ENCODE assay signal across 11 cellular contexts in genomic region chr6:29345380-29345779, GRCh38. TPM values are rescaled to one million over a fixed set of nuclear protein-coding genes. Genes with fewer than 3 reads are reported as not detected.
"Had no signal": no experiment of that assay in that cellular context is flagged by ENCODE, and none has a peak within 500 bp of the region (broad histone marks: within the 10 kb centered on the region; RNA-seq: fewer than 3 reads in every experiment).

No MANE protein-coding gene starts in this region.

- H3K36me3 ChIP-seq: HAP-1 had no signal

- DNase-seq: GM23248, GOT3, H7, HFFc6, KG1 had no signal

- H3K4me3 ChIP-seq: GM23248, HAP-1 had no signal

- H3K27ac ChIP-seq: GM23248, HL-60 had no signal

- H3K4me1 ChIP-seq: HAP-1 had no signal

- ATAC-seq: HCT116 had no signal

- H3K9ac ChIP-seq: GM23248 had no signal

- H3K9me3 ChIP-seq: HAP-1 had no signal

- H2AFZ ChIP-seq: GM23248 had no signal

RNA-seq across cellular contexts. Expression of gene OR5V1, which starts 23.3 kb away (rescaled TPM):
- total RNA-seq: GM23248, H4, H7, HFFc6, HT1080 had no signal
- polyA plus RNA-seq: GM23248, IgD-negative memory B cell had no signal

RNA-seq across cellular contexts. Expression of gene OR12D3, which starts 29.7 kb away (rescaled TPM):
- total RNA-seq: GM23248, H4, H7, HFFc6, HT1080 had no signal
- polyA plus RNA-seq: GM23248, IgD-negative memory B cell had no signal

RNA-seq across cellular contexts. Expression of gene OR14J1, which starts 43.9 kb away (rescaled TPM):
- total RNA-seq: GM23248, H4, H7, HFFc6, HT1080 had no signal
- polyA plus RNA-seq: GM23248, IgD-negative memory B cell had no signal

RNA-seq across cellular contexts. Expression of gene OR12D2, which starts 50.1 kb away (rescaled TPM):
- total RNA-seq: GM23248, H4, H7, HFFc6, HT1080 had no signal
- polyA plus RNA-seq: GM23248, IgD-negative memory B cell had no signal
